ENCODE assay signal across 15 cellular contexts in genomic region chr2:102057502-102058292, GRCh38.
DNase-seq lines count a peak whose midpoint lies in the region; ATAC-seq and TF ChIP-seq lines count a peak whose summit lies in the region.
"Had no signal": no experiment of that assay in that cellular context is flagged by ENCODE, and none has a peak within 500 bp of the region (broad histone marks: within the 10 kb centered on the region; RNA-seq: fewer than 3 reads in every experiment).

No MANE protein-coding gene starts in this region.

- peaks cover 8% of the 10 kb centered on the region; the same call in 1 of the 2 replicates for H3K9me1 ChIP-seq in IMR-90 (ENCODE audit: insufficient read depth, low read length)

- peak; percentile 3 for DNase-seq in G401 (ENCODE audit: low spot score)
- peak; percentile 47 for DNase-seq in IMR-90
- peak; percentile 73 for DNase-seq in renal cortical epithelial cell (ENCODE audit: low read depth)
- DNase-seq in NCI-H446 (lab: John Stamatoyannopoulos, UW), result no peak
- no peak for DNase-seq in GM20000 (ENCODE audit: low spot score)
- no peak for DNase-seq in activated CD8-positive, alpha-beta memory T cell treated with anti-CD3 and anti-CD28 coated beads, Interleukin-2, amount 50 U/mL, for 48 hours
- DNase-seq in hippocampal formation (lab: John Stamatoyannopoulos, UW), result no peak
- DNase-seq: activated CD8-positive, alpha-beta memory T cell treated with anti-CD3 and anti-CD28 coated beads, Interleukin-2, amount 50 U/mL, for 4 hours; CD8-positive, alpha-beta memory T cell; foreskin keratinocyte; H9; left lung; NCI-H2029 treated with DMSO at 0.1 percent for 48 hours; T-helper 9 cell had no signal

- CTCF ChIA-PET in IMR-90 (lab: Yijun Ruan, JAX), result interaction anchor here (1.0 kb wide), 1 partner anchor 26 kb away, joined by 3 read pairs; no protein-coding TSS in a partner anchor

- no peak overlapping the region; the same call in 1 of the 2 replicates for H4K5ac ChIP-seq in IMR-90 (ENCODE audit: low read depth, low read length)

- intact Hi-C loops in IMR-90 (cut with micrococcal nuclease), result no loop called here

- no peak overlapping the region for H2BK5ac ChIP-seq in IMR-90 (ENCODE audit: low read depth, low read length, poor library complexity, severe bottlenecking)

- no peaks in the 10 kb centered on the region for H4K20me1 ChIP-seq in IMR-90 (ENCODE audit: insufficient read depth, low read length)

- TF ChIP-seq CTCF in IMR-90 (conservative IDR thresholded peaks at IDR 0.05; ENCODE audit: low read depth, low read length) (no peak), gastroesophageal sphincter (IDR thresholded peaks at IDR 0.05) (no peak), GM20000 (IDR thresholded peaks at IDR 0.05; ENCODE audit: extremely low read depth, missing control alignments) (no peak)

- H2AK9ac ChIP-seq in IMR-90 (replicated peaks; ENCODE audit: low read depth, low read length, poor library complexity), result peak overlapping the region; percentile 23

- H3K9me3 ChIP-seq in IMR-90 (ENCODE audit: control insufficient read depth, insufficient read depth, low read length) (no peaks in the 10 kb centered on the region), gastroesophageal sphincter (no peaks in the 10 kb centered on the region)
- H3K9me3 ChIP-seq: left lung had no signal

- H2BK15ac ChIP-seq in IMR-90 (ENCODE audit: low read depth, low read length), result peak overlapping the region; percentile 67; the same call in 2 of the 3 replicates

- H4K91ac ChIP-seq in IMR-90 (ENCODE audit: insufficient read depth, low read depth, low read length), result no peak overlapping the region

- in situ Hi-C loops in G401 (cut with HindIII; ENCODE audit: low sequenced_read_pairs) (no loop called here), IMR-90 (cut with MboI; ENCODE audit: low sequenced_read_pairs) (no loop called here)

- H3K9ac ChIP-seq in IMR-90 (ENCODE audit: low read depth, low read length), result no peak overlapping the region

- H2AK5ac ChIP-seq in IMR-90 (ENCODE audit: low read depth, low read length), result peak overlapping the region; percentile 56; the same call in 1 of the 2 replicates

- H2AFZ ChIP-seq in IMR-90 (replicated peaks; ENCODE audit: low read length, poor library complexity), result no peak overlapping the region

- no peaks in the 10 kb centered on the region for H3K79me1 ChIP-seq in IMR-90 (ENCODE audit: low read depth in 1 of 2, low read length in 2 of 2)

- 49% methylated on average over 3 of the region's 14 CpGs; no CpG with 5 or more reads in 1 of the 2 experiments for WGBS in IMR-90 (ENCODE audit: extremely low coverage in 2 of 2, insufficient read length in 1 of 2), 2 experiments
- 57 to 71% methylated on average over 11 to 13 of the region's 14 CpGs for WGBS in gastroesophageal sphincter (ENCODE audit: low coverage in 1 of 2), 2 donors

- no peak for TF ChIP-seq EP300 in gastroesophageal sphincter (IDR thresholded peaks at IDR 0.05)

- no peak for ATAC-seq in IMR-90 (ENCODE audit: low read depth)
- no peak for ATAC-seq in gastroesophageal sphincter
- ATAC-seq: foreskin keratinocyte, left lung had no signal

- POLR2A ChIA-PET in IMR-90 (lab: Charles Lee; ENCODE audit: unreplicated experiment), result no interaction called here

- H3K4me3 ChIP-seq in IMR-90 (ENCODE audit: insufficient read depth, low read depth, low read length) (no peak overlapping the region), gastroesophageal sphincter (no peak overlapping the region)
- H3K4me3 ChIP-seq: left lung had no signal

- H3K18ac ChIP-seq in IMR-90 (ENCODE audit: low read depth, low read length), result no peak overlapping the region; the same call in 1 of the 2 replicates

- H3K27me3 ChIP-seq in IMR-90 (ENCODE audit: control insufficient read depth, insufficient read depth, low read length) (no peaks in the 10 kb centered on the region), gastroesophageal sphincter (no peaks in the 10 kb centered on the region)
- H3K27me3 ChIP-seq: foreskin keratinocyte, left lung had no signal

- H2BK120ac ChIP-seq in IMR-90 (ENCODE audit: low read depth, low read length), result peak overlapping the region; percentile 24; the same call in 1 of the 2 replicates

- H2BK20ac ChIP-seq in IMR-90 (ENCODE audit: low read depth, low read length), result peak overlapping the region; percentile 63

- no peak overlapping the region for H3K27ac ChIP-seq in IMR-90 (ENCODE audit: insufficient read depth, low read length)
- peak overlapping the region in 3 of 4 donors; percentile 40 to 56 (median 55) for H3K27ac ChIP-seq in gastroesophageal sphincter
- H3K27ac ChIP-seq: foreskin keratinocyte had no signal

- no peak overlapping the region for H3K56ac ChIP-seq in IMR-90 (ENCODE audit: extremely low read depth, insufficient read depth, low read length)

- H3K36me3 ChIP-seq in IMR-90 (ENCODE audit: control insufficient read depth, insufficient read depth, low read length), result no peaks in the 10 kb centered on the region
- H3K36me3 ChIP-seq in gastroesophageal sphincter, result no peaks in the 10 kb centered on the region

- no peak for TF ChIP-seq RAD21 in IMR-90 (IDR thresholded peaks at IDR 0.05; ENCODE audit: low read length)

- TF ChIP-seq POLR2A in IMR-90 (IDR thresholded peaks at IDR 0.05; ENCODE audit: low read depth, low read length) (no peak), gastroesophageal sphincter (IDR thresholded peaks at IDR 0.05) (no peak)

- BruUV-seq in IMR-90 (replicated peaks; lab: Mats Ljungman, UMichigan), result no TSS peak

- H3K23ac ChIP-seq in IMR-90 (ENCODE audit: low read depth, low read length), result no peak overlapping the region

- H3K4ac ChIP-seq in IMR-90 (ENCODE audit: low read depth, low read length), result peak overlapping the region; percentile 32; the same call in 1 of the 2 replicates

- no peak overlapping the region for H3K4me2 ChIP-seq in IMR-90 (ENCODE audit: low read depth, low read length)

- dilution Hi-C loops in IMR-90 (cut with HindIII; ENCODE audit: low sequenced_read_pairs, unreplicated experiment), result no loop called here

- H3K14ac ChIP-seq in IMR-90 (replicated peaks; ENCODE audit: low read depth, low read length), result 0 out of 2 replicates have a peak overlapping the region, but pooled peaks have one; percentile 14

- H4K8ac ChIP-seq in IMR-90 (ENCODE audit: low read depth in 2 of 2, low read length in 2 of 2), result no peak overlapping the region

- H3K4me1 ChIP-seq in IMR-90 (ENCODE audit: control insufficient read depth, insufficient read depth, low read length) (peaks cover 10% of the 10 kb centered on the region), gastroesophageal sphincter (peaks cover 0 to 41% (median 22%) of the 10 kb centered on the region in 3 donors)

TF ChIP-seq in IMR-90, 13 proteins besides CTCF, POLR2A, EP300 and RAD21:
- no peak for TF ChIP-seq MXI1 (IDR thresholded peaks at IDR 0.05; ENCODE audit: borderline replicate concordance, low read depth, low read length)
TF ChIP-seq in IMR-90: peak in this region for 0.

Comparison
In these comparisons a context has a peak if more than half of its experiments do, and no peak if none do; other contexts are left out.
1. DNase-seq: peak in G401 (single experiment), IMR-90 (single experiment) and renal cortical epithelial cell (single experiment); none in NCI-H446 (0 of 2), GM20000 (single experiment), activated CD8-positive, alpha-beta memory T cell treated with anti-CD3 and anti-CD28 coated beads, Interleukin-2, amount 50 U/mL, for 48 hours (single experiment) and hippocampal formation (0 of 2).